Comparison of ENCODE assay signal across 8 cellular contexts in the genomic region with DNA sequence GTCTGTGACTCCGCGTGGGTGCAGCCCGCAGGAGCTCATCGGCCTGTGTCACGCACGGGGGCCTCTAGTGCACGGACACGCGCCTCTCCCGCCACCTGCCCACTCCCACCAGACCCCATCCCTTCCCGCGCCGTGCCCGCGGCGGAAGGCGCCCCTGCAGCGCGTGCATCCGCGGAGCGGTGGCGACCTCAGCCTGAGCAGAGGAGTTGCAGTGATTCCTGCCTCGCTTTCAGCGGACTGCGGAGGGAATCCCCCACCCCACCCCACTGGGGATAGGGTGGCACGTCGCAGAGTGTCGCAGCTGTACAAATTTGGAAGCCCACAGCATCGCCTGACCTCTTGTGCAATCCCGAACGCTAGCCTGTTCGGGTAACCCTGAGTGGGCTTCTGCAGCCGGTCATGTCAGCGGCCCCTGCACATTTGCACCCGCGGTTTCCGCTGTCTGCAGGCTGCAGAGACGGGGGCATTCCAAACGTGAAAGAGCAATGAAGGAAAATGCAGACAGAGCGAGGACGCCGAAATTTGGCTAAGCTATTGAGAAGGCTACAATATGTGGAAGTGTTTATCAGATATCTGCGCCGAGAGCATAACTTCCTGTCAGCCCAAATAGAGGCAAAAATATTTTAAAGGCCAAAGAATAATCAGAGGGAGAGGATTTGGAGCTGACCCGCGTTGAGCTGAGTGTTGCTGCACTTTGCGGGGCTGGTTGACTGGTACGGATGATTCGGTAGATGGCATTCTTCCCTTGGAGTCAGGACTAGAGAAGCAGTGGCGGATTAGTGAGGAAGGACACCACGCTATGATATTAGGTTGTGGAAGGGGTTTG. TPM values are rescaled to one million over a fixed set of nuclear protein-coding genes. Genes with fewer than 3 reads are reported as not detected.
A peak's percentile ranks its signal among the peaks of the same experiment; 100 is the strongest.
DNase-seq lines count a peak whose midpoint lies in the region; ATAC-seq and TF ChIP-seq lines count a peak whose summit lies in the region.

No MANE protein-coding gene starts in this region.

- peak overlapping the region; percentile 24 for H3K27ac ChIP-seq in psoas muscle

- peak; percentile 22 for DNase-seq in EL
- DNase-seq in NCI-H1092 treated with DMSO at 0.1 percent for 48 hours (lab: John Stamatoyannopoulos, UW), result peak; percentile 91
- peak in 47 of 58 donors; percentile 15 to 87 (median 52) for DNase-seq in anterior cingulate cortex (lab: John Stamatoyannopoulos, UW)
- peak in 33 of 51 donors; percentile 9 to 84 (median 42) for DNase-seq in hypothalamus (lab: John Stamatoyannopoulos, UW)
- peak; percentile 13 to 60 for DNase-seq in psoas muscle
- no peak for DNase-seq in GM13976 (ENCODE audit: low spot score)

- 0 to 1% (median 1%) methylated on average over 52 of the region's 52 CpGs for WGBS in psoas muscle, 3 donors

- H3K4me3 ChIP-seq in psoas muscle, result peak overlapping the region; percentile 85

- H3K4me1 ChIP-seq in psoas muscle, result peaks cover 6% of the 10 kb centered on the region

- H3K36me3 ChIP-seq in psoas muscle (ENCODE audit: insufficient read depth in 1 of 2, low read depth in 1 of 2), result no peaks in the 10 kb centered on the region

- ATAC-seq in GM21737 (IDR thresholded peaks at IDR 0.05; ENCODE audit: unreplicated experiment), result peak; percentile 27
- ATAC-seq in psoas muscle, result peak in 3 of 4 donors; percentile 28 to 56 (median 50)
- ATAC-seq in GM18520 (IDR thresholded peaks at IDR 0.05; ENCODE audit: unreplicated experiment), result no peak

- no peaks in the 10 kb centered on the region for H3K27me3 ChIP-seq in psoas muscle (ENCODE audit: insufficient read depth in 3 of 3, low read length in 2 of 3)

- no peaks in the 10 kb centered on the region for H3K9me3 ChIP-seq in psoas muscle

- TF ChIP-seq CTCF in psoas muscle (IDR thresholded peaks at IDR 0.05) (no peak), GM13976 (IDR thresholded peaks at IDR 0.05; ENCODE audit: borderline replicate concordance, control extremely low read depth, extremely low read depth, insufficient read depth, missing control alignments) (no peak)

- in situ Hi-C loops in GM13976 (cut with MboI; ENCODE audit: low sequenced_read_pairs, unreplicated experiment), result no loop called here

- intact Hi-C loops in psoas muscle (cut with DNase I), result loop anchor here in 1 of 2 donors (5.0 kb wide), 1 partner anchor 514 kb away; no protein-coding TSS in a partner anchor

RNA-seq across cellular contexts. Expression of gene ARHGAP20, which starts 0.6 kb away (rescaled TPM):
- total RNA-seq in psoas muscle, result 1 to 10 TPM in 2 of 4 donors, under 1 TPM in 2; 0.67 to 5.9 (median 1.0) TPM
- polyA plus RNA-seq in psoas muscle, result 1 to 10 TPM in 1 of 3 donors, under 1 TPM in 2; 0.29 to 1.1 (median 0.84) TPM
